In genomic region chr11:1471736-1472135, GRCh38 we compare ENCODE assay signal across 28 cellular contexts. TPM values are rescaled to one million over a fixed set of nuclear protein-coding genes. Genes with fewer than 3 reads are reported as not detected.
A peak's percentile ranks its signal among the peaks of the same experiment; 100 is the strongest.
DNase-seq lines count a peak whose midpoint lies in the region; ATAC-seq, FAIRE-seq and TF ChIP-seq lines count a peak whose summit lies in the region.
"Had no signal": no experiment of that assay in that cellular context is flagged by ENCODE, and none has a peak within 500 bp of the region (broad histone marks: within the 10 kb centered on the region; RNA-seq: fewer than 3 reads in every experiment).

No MANE protein-coding gene starts in this region.

- no peaks in the 10 kb centered on the region for H3K27me3 ChIP-seq in right atrium auricular region
- no peaks in the 10 kb centered on the region for H3K27me3 ChIP-seq in rectal smooth muscle tissue (ENCODE audit: control insufficient read depth, insufficient read depth, low read length)
- H3K27me3 ChIP-seq in trophoblast cell (ENCODE audit: insufficient read depth, low read length) = no peaks in the 10 kb centered on the region
- H3K27me3 ChIP-seq: BE2C, SJCRH30 had no signal

- no peak for TF ChIP-seq CTCF in right atrium auricular region (IDR thresholded peaks at IDR 0.05)
- TF ChIP-seq CTCF in kidney (IDR thresholded peaks at IDR 0.05; ENCODE audit: borderline replicate concordance, extremely low read depth, insufficient read depth) = no peak

- WGBS in trophoblast cell (ENCODE audit: extremely low coverage, insufficient coverage, insufficient read length) = no CpG with 5 or more reads among the region's 9 CpGs

- ATAC-seq in Right ventricle myocardium inferior (no peak), T-helper 17 cell (no peak)
- ATAC-seq: GM12878 had no signal

- peaks cover 0 to 14% of the 10 kb centered on the region in 2 donors for H3K4me1 ChIP-seq in right atrium auricular region
- no peaks in the 10 kb centered on the region for H3K4me1 ChIP-seq in kidney (ENCODE audit: control insufficient read depth in 1 of 2, insufficient read depth in 1 of 2, low read depth in 1 of 2, low read length in 2 of 2)
- no peaks in the 10 kb centered on the region for H3K4me1 ChIP-seq in rectal smooth muscle tissue (ENCODE audit: control insufficient read depth, insufficient read depth, low read length)
- no peaks in the 10 kb centered on the region for H3K4me1 ChIP-seq in trophoblast cell (ENCODE audit: control insufficient read depth in 1 of 2, insufficient read depth in 2 of 2, low read length in 2 of 2)
- H3K4me1 ChIP-seq: BE2C, SJCRH30 had no signal

- no peak overlapping the region for H2BK120ac ChIP-seq in trophoblast cell (ENCODE audit: insufficient read depth, low read length, poor library complexity)

- H3K27ac ChIP-seq in right atrium auricular region = no peak overlapping the region
- H3K27ac ChIP-seq in kidney (ENCODE audit: low read depth in 2 of 2, low read length in 2 of 2) = no peak overlapping the region
- peak overlapping the region; percentile 24 for H3K27ac ChIP-seq in rectal smooth muscle tissue (ENCODE audit: low read depth, low read length)
- no peak overlapping the region for H3K27ac ChIP-seq in trophoblast cell (ENCODE audit: low read depth, low read length)
- H3K27ac ChIP-seq: 22Rv1, SJCRH30 had no signal

- no peak overlapping the region for H3K4ac ChIP-seq in trophoblast cell (ENCODE audit: low read depth, low read length)

- DNase-seq in Right ventricle myocardium inferior (ENCODE audit: missing footprints) (peak; percentile 30), right atrium auricular region (ENCODE audit: low spot score) (no peak), T-helper 17 cell (no peak), kidney (peak; percentile 57), dedifferentiated amniotic fluid mesenchymal stem cell (ENCODE audit: extremely low spot score) (no peak), trophoblast cell (no peak), SKM-1 treated with dmso at 0.1 percent for 144 hours (lab: John Stamatoyannopoulos, UW; ENCODE audit: unreplicated experiment) (no peak)
- DNase-seq: ACHN, DMS 273 treated with DMSO at 0.1 percent for 48 hours, DMS79, EL, GDM1, HCEC 1CT, NCI-H1092, NCI-H1436 treated with DMSO at 0.1 percent for 48 hours, NCI-H1930, NCI-H2107, NCI-H524, NCI-H774, SJCRH30 had no signal

- H4K91ac ChIP-seq in trophoblast cell (ENCODE audit: low read depth, low read length) = no peak overlapping the region

- H3K18ac ChIP-seq in trophoblast cell (ENCODE audit: low read length) = no peak overlapping the region

- H3K23ac ChIP-seq in trophoblast cell (ENCODE audit: low read length) = no peak overlapping the region

- H3K14ac ChIP-seq in trophoblast cell (ENCODE audit: low read length) = no peak overlapping the region

- H3K9ac ChIP-seq in kidney (ENCODE audit: low read length in 2 of 2) (no peak overlapping the region), rectal smooth muscle tissue (ENCODE audit: low read length) (no peak overlapping the region), trophoblast cell (ENCODE audit: low read length) (no peak overlapping the region)

- H3K4me2 ChIP-seq in trophoblast cell (ENCODE audit: low read length) = no peak overlapping the region

- peak overlapping the region; percentile 21 for H3K27ac Mint-ChIP-seq in T-helper 17 cell
- H3K27ac Mint-ChIP-seq: CD14-positive monocyte had no signal

- H3K4me3 Mint-ChIP-seq in T-helper 17 cell = no peak overlapping the region
- H3K4me3 Mint-ChIP-seq: CD14-positive monocyte; CD8-positive, alpha-beta memory T cell had no signal

- no peak for FAIRE-seq in kidney (lab: Jason Lieb, UNC)
- FAIRE-seq: GM12878, H1, RCC 7860 had no signal

- H3K4me1 Mint-ChIP-seq in T-helper 17 cell = peaks cover 15% of the 10 kb centered on the region
- H3K4me1 Mint-ChIP-seq: CD14-positive monocyte; CD8-positive, alpha-beta memory T cell had no signal

- no peak overlapping the region for H2BK5ac ChIP-seq in trophoblast cell (ENCODE audit: low read depth, low read length, poor library complexity)

- no peak overlapping the region for H2AFZ ChIP-seq in trophoblast cell (ENCODE audit: insufficient read depth, low read length, poor library complexity)

- no peak overlapping the region for H4K12ac ChIP-seq in trophoblast cell (ENCODE audit: low read depth, low read length)

- no peaks in the 10 kb centered on the region for H3K27me3 Mint-ChIP-seq in T-helper 17 cell
- H3K27me3 Mint-ChIP-seq: CD8-positive, alpha-beta memory T cell had no signal

- intact Hi-C loops in Right ventricle myocardium inferior (cut with DNase I) = no loop called here
- intact Hi-C loops in kidney (cut with DNase I) = no loop called here

- H2AK5ac ChIP-seq in trophoblast cell (ENCODE audit: low read length) = no peak overlapping the region

- no peak overlapping the region for H2BK12ac ChIP-seq in trophoblast cell (ENCODE audit: low read length)

- H3K9me3 ChIP-seq in right atrium auricular region (no peaks in the 10 kb centered on the region), T-helper 17 cell (ENCODE audit: control insufficient read depth, low read length, poor library complexity, severe bottlenecking) (no peaks in the 10 kb centered on the region), kidney (ENCODE audit: control insufficient read depth in 1 of 2, low read length in 2 of 2) (no peaks in the 10 kb centered on the region), trophoblast cell (ENCODE audit: insufficient read depth, low read depth, low read length) (peaks cover 1% of the 10 kb centered on the region)
- H3K9me3 ChIP-seq: BE2C, SJCRH30 had no signal

- H3K4me3 ChIP-seq in right atrium auricular region (no peak overlapping the region), kidney (ENCODE audit: low read length in 2 of 2) (no peak overlapping the region), rectal smooth muscle tissue (ENCODE audit: low read length) (no peak overlapping the region), trophoblast cell (ENCODE audit: low read depth, low read length) (no peak overlapping the region)
- H3K4me3 ChIP-seq: GM12878, SJCRH30 had no signal

- no peak overlapping the region for H4K8ac ChIP-seq in trophoblast cell (ENCODE audit: low read depth, low read length)

- no peaks in the 10 kb centered on the region for H3K79me1 ChIP-seq in trophoblast cell (ENCODE audit: low read length)

- H3K36me3 ChIP-seq in right atrium auricular region = peaks cover 73% of the 10 kb centered on the region
- peaks cover 12 to 23% of the 10 kb centered on the region in 2 donors for H3K36me3 ChIP-seq in kidney (ENCODE audit: control insufficient read depth in 1 of 2, insufficient read depth in 2 of 2, low read length in 2 of 2)
- H3K36me3 ChIP-seq in rectal smooth muscle tissue (ENCODE audit: control insufficient read depth, insufficient read depth, low read length) = peaks cover 45% of the 10 kb centered on the region
- H3K36me3 ChIP-seq in trophoblast cell (ENCODE audit: control insufficient read depth in 1 of 2, insufficient read depth in 2 of 2, low read length in 2 of 2) = peaks cover 11 to 27% of the 10 kb centered on the region in 2 experiments
- H3K36me3 ChIP-seq: BE2C, SJCRH30 had no signal

- peaks cover 9% of the 10 kb centered on the region for H3K36me3 Mint-ChIP-seq in T-helper 17 cell (ENCODE audit: low read depth)

- H3K79me2 ChIP-seq in trophoblast cell (ENCODE audit: control insufficient read depth, insufficient read depth, low read length, poor library complexity) = no peaks in the 10 kb centered on the region

RNA-seq across cellular contexts. Expression of gene MOB2, which starts 14.8 kb away (rescaled TPM):
- total RNA-seq in Right ventricle myocardium inferior (48.7 TPM), right atrium auricular region (10 to 100 TPM; 22.0 to 27.9 TPM), T-helper 17 cell (10 to 100 TPM; 65.0 to 65.7 TPM), kidney (51.7 TPM)
- 50.7 TPM for polyA plus RNA-seq in kidney (ENCODE audit: insufficient read depth, low read depth, low replicate concordance)
- 17.4 and 19.5 TPM in 2 replicates for polyA plus RNA-seq in trophoblast cell (2013)

Comparison
In these comparisons a context has a peak if more than half of its experiments do, and no peak if none do; other contexts are left out.
1. DNase-seq: peak in Right ventricle myocardium inferior (single experiment) and kidney (single experiment); none in right atrium auricular region (single experiment), T-helper 17 cell (0 of 3), dedifferentiated amniotic fluid mesenchymal stem cell (single experiment), trophoblast cell (0 of 2) and SKM-1 treated with dmso at 0.1 percent for 144 hours (single experiment).